In the genomic region with DNA sequence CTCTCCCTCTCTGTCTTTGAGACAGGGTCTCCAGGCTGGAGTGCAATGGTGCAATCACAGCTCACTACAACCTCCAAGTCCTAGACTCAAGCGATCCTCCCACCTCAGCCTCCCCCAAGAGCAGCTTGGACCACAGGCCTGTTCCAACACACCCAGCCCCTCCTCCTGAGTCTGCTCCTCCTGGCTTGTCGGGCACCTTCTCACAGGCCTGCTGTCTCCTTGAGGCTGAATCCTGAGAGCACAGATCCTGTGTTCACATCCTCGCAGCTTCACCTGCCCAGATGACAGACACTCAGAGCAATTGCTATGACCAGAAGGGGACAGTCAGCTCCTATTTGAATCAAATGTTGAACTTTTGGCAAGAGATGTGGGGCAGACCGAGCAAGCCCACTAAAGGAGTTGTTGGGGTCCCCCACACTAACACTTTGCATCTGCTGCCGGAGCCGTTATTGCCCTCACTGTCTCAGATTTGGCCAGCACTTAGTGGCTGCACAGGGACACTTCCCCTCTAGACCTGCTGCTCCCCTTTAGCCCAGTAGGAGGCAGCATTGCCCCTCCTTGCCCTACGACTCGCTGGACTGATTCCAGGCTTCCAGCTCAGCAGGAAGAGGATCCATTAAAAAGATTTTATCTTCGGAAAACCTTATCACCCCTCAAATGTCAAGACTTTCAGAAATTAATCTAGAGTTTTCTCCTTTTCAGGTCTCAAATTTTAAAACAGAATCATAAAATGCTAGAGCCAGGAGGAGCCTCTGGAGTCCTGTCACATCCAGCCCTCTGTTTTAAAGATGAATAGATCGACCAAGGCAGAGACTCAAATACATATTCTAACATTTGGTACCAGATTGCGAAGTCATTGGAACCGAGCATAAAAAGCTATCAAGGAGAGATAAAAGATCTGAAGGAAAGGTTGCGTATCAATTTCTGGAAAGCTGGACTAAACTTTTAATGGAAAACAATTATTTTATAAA, we compare ENCODE assay signal across 8 cellular contexts.
DNase-seq lines count a peak whose midpoint lies in the region; ATAC-seq and TF ChIP-seq lines count a peak whose summit lies in the region.

No MANE protein-coding gene starts in this region.

- H3K9me3 ChIP-seq in CD8-positive, alpha-beta T cell (ENCODE audit: low read length), result no peaks in the 10 kb centered on the region
- H3K9me3 ChIP-seq in IMR-90 (ENCODE audit: control insufficient read depth, insufficient read depth, low read length) (no peaks in the 10 kb centered on the region), vagina (no peaks in the 10 kb centered on the region)

- no peak overlapping the region for H3K9ac ChIP-seq in IMR-90 (ENCODE audit: low read depth, low read length)

- 21% methylated on average over 7 of the region's 13 CpGs; no CpG with 5 or more reads in 1 of the 2 experiments for WGBS in IMR-90 (ENCODE audit: extremely low coverage in 2 of 2, insufficient read length in 1 of 2), 2 experiments

- no peak overlapping the region for H4K5ac ChIP-seq in IMR-90 (ENCODE audit: low read depth, low read length)

- H3K9me3 Mint-ChIP-seq in CD8-positive, alpha-beta T cell, result no peaks in the 10 kb centered on the region
- H3K9me3 Mint-ChIP-seq in activated naive CD4-positive, alpha-beta T cell treated with anti-CD3 and anti-CD28 coated beads for 36 hours, result no peaks in the 10 kb centered on the region

- peak; percentile 38 for ATAC-seq in CD8-positive, alpha-beta T cell
- ATAC-seq in GM19351 (IDR thresholded peaks at IDR 0.05; ENCODE audit: unreplicated experiment), result peak; percentile 97
- ATAC-seq in IMR-90 (ENCODE audit: low read depth), result peak; percentile 95

- no peak overlapping the region for H3K27ac ChIP-seq in CD8-positive, alpha-beta T cell (ENCODE audit: low read depth, low read length)
- H3K27ac ChIP-seq in IMR-90 (ENCODE audit: insufficient read depth, low read length) (no peak overlapping the region), vagina (no peak overlapping the region)

- H3K23ac ChIP-seq in IMR-90 (ENCODE audit: low read depth, low read length), result no peak overlapping the region

- H4K91ac ChIP-seq in IMR-90 (ENCODE audit: insufficient read depth, low read depth, low read length), result peak overlapping the region; percentile 66

- H3K27me3 ChIP-seq in CD8-positive, alpha-beta T cell (ENCODE audit: insufficient read depth, low read length), result no peaks in the 10 kb centered on the region
- H3K27me3 ChIP-seq in IMR-90 (ENCODE audit: control insufficient read depth, insufficient read depth, low read length) (no peaks in the 10 kb centered on the region), vagina (no peaks in the 10 kb centered on the region)

- peak overlapping the region; percentile 55 for H3K4ac ChIP-seq in IMR-90 (ENCODE audit: low read depth, low read length)

- no peak overlapping the region for H3K4me2 ChIP-seq in IMR-90 (ENCODE audit: low read depth, low read length)

- no peaks in the 10 kb centered on the region for H4K20me1 ChIP-seq in IMR-90 (ENCODE audit: insufficient read depth, low read length)

- H2BK120ac ChIP-seq in IMR-90 (ENCODE audit: low read depth, low read length), result peak overlapping the region; percentile 65

- no peak overlapping the region for H3K4me3 Mint-ChIP-seq in CD8-positive, alpha-beta T cell
- H3K4me3 Mint-ChIP-seq in activated naive CD4-positive, alpha-beta T cell treated with anti-CD3 and anti-CD28 coated beads for 36 hours, result no peak overlapping the region

- no peaks in the 10 kb centered on the region for H3K79me1 ChIP-seq in IMR-90 (ENCODE audit: low read depth in 1 of 2, low read length in 2 of 2)

- peak; percentile 23 to 64 (median 42) for DNase-seq in CD8-positive, alpha-beta T cell
- DNase-seq in IMR-90, result peak; percentile 65
- DNase-seq in SHP77 (lab: John Stamatoyannopoulos, UW), result peak; percentile 46 to 51
- peak; percentile 71 for DNase-seq in activated naive CD4-positive, alpha-beta T cell treated with anti-CD3 and anti-CD28 coated beads for 36 hours
- DNase-seq in glomerular visceral epithelial cell (ENCODE audit: extremely low spot score), result peak; percentile 74
- peak in 6 of 10 donors; percentile 53 to 92 (median 74) for DNase-seq in posterior cingulate gyrus
- DNase-seq in vagina (ENCODE audit: extremely low spot score in 2 of 2), result no peak

- in situ Hi-C loops in IMR-90 (cut with MboI; ENCODE audit: low sequenced_read_pairs), result loop anchor here (5.0 to 25.0 kb wide), 3 partner anchors 169 to 1692 kb away; partner anchors contain the start of gene PDGFRA

- no peak overlapping the region for H3K4me3 ChIP-seq in CD8-positive, alpha-beta T cell (ENCODE audit: low read depth, low read length)
- H3K4me3 ChIP-seq in IMR-90 (ENCODE audit: insufficient read depth, low read depth, low read length) (no peak overlapping the region), vagina (no peak overlapping the region)

- no peaks in the 10 kb centered on the region for H3K36me3 Mint-ChIP-seq in CD8-positive, alpha-beta T cell
- no peaks in the 10 kb centered on the region for H3K36me3 Mint-ChIP-seq in activated naive CD4-positive, alpha-beta T cell treated with anti-CD3 and anti-CD28 coated beads for 36 hours (ENCODE audit: low read depth)

- CTCF ChIA-PET in CD8-positive, alpha-beta T cell (lab: Charles Lee), result interaction anchor here (0.6 to 3.0 kb wide), 19 partner anchors 8 to 1689 kb away, joined by 3 to 42 read pairs (median 5); no protein-coding TSS in a partner anchor
- CTCF ChIA-PET in IMR-90 (lab: Yijun Ruan, JAX), result interaction anchor here (0.5 to 2.1 kb wide), 20 partner anchors 10 to 633 kb away, joined by 3 to 16 read pairs (median 4); no protein-coding TSS in a partner anchor
- CTCF ChIA-PET in activated naive CD4-positive, alpha-beta T cell treated with anti-CD3 and anti-CD28 coated beads for 36 hours (lab: Charles Lee), result interaction anchor here (0.6 to 3.5 kb wide), 22 partner anchors 8 to 1689 kb away, joined by 3 to 29 read pairs (median 4); no protein-coding TSS in a partner anchor

- intact Hi-C loops in CD8-positive, alpha-beta T cell (cut with DNase I, micrococcal nuclease), result loop anchor here (2.0 to 5.0 kb wide), 5 partner anchors 122 to 1692 kb away; no protein-coding TSS in a partner anchor
- intact Hi-C loops in IMR-90 (cut with micrococcal nuclease) (loop anchor here (2.0 to 5.0 kb wide), 5 partner anchors 113 to 437 kb away; partner anchors contain the start of genes RASL11B and USP46), posterior cingulate gyrus (cut with DNase I) (loop anchor here (2.0 kb wide), 1 partner anchor 437 kb away; no protein-coding TSS in a partner anchor), vagina (cut with DNase I) (loop anchor here (5.0 kb wide), 1 partner anchor 437 kb away; no protein-coding TSS in a partner anchor)
- intact Hi-C loops in activated naive CD4-positive, alpha-beta T cell treated with anti-CD3 and anti-CD28 coated beads for 36 hours (cut with micrococcal nuclease), result loop anchor here (2.0 to 10.0 kb wide), 4 partner anchors 119 to 1687 kb away; no protein-coding TSS in a partner anchor

- H3K4me1 Mint-ChIP-seq in CD8-positive, alpha-beta T cell (ENCODE audit: low read depth), result no peaks in the 10 kb centered on the region
- no peaks in the 10 kb centered on the region for H3K4me1 Mint-ChIP-seq in activated naive CD4-positive, alpha-beta T cell treated with anti-CD3 and anti-CD28 coated beads for 36 hours (ENCODE audit: low read depth)

- BruUV-seq in IMR-90 (replicated peaks; lab: Mats Ljungman, UMichigan), result no TSS peak

- H3K4me1 ChIP-seq in CD8-positive, alpha-beta T cell (ENCODE audit: insufficient read depth, low read length), result no peaks in the 10 kb centered on the region
- no peaks in the 10 kb centered on the region for H3K4me1 ChIP-seq in IMR-90 (ENCODE audit: control insufficient read depth, insufficient read depth, low read length)
- no peaks in the 10 kb centered on the region for H3K4me1 ChIP-seq in vagina

- H3K27me3 Mint-ChIP-seq in CD8-positive, alpha-beta T cell (ENCODE audit: low read depth), result peaks cover 16% of the 10 kb centered on the region
- H3K27me3 Mint-ChIP-seq in activated naive CD4-positive, alpha-beta T cell treated with anti-CD3 and anti-CD28 coated beads for 36 hours (ENCODE audit: low read depth), result peaks cover 10% of the 10 kb centered on the region

- no peak overlapping the region for H3K27ac Mint-ChIP-seq in CD8-positive, alpha-beta T cell
- H3K27ac Mint-ChIP-seq in activated naive CD4-positive, alpha-beta T cell treated with anti-CD3 and anti-CD28 coated beads for 36 hours, result no peak overlapping the region

- no peaks in the 10 kb centered on the region for H3K9me1 ChIP-seq in IMR-90 (ENCODE audit: insufficient read depth, low read length)

- H2AFZ ChIP-seq in IMR-90 (replicated peaks; ENCODE audit: low read length, poor library complexity), result peak overlapping the region; percentile 24

- no peaks in the 10 kb centered on the region for H3K36me3 ChIP-seq in CD8-positive, alpha-beta T cell (ENCODE audit: insufficient read depth, low read length)
- H3K36me3 ChIP-seq in IMR-90 (ENCODE audit: control insufficient read depth, insufficient read depth, low read length) (no peaks in the 10 kb centered on the region), vagina (no peaks in the 10 kb centered on the region)

- peak overlapping the region; percentile 68 for H2BK15ac ChIP-seq in IMR-90 (ENCODE audit: low read depth, low read length)

- peak; percentile 62 for TF ChIP-seq CTCF in CD8-positive, alpha-beta T cell (IDR thresholded peaks at IDR 0.05)
- TF ChIP-seq CTCF in IMR-90 (conservative IDR thresholded peaks at IDR 0.05; ENCODE audit: low read depth, low read length), result peak; percentile 98
- TF ChIP-seq CTCF in vagina (IDR thresholded peaks at IDR 0.05), result peak; percentile 15 to 78 (median 75)

- peak overlapping the region; percentile 72 for H2BK20ac ChIP-seq in IMR-90 (ENCODE audit: low read depth, low read length)

- dilution Hi-C loops in IMR-90 (cut with HindIII; ENCODE audit: low sequenced_read_pairs, unreplicated experiment), result no loop called here

- H2AK9ac ChIP-seq in IMR-90 (replicated peaks; ENCODE audit: low read depth, low read length, poor library complexity), result peak overlapping the region; percentile 31

- peak overlapping the region; percentile 18; the same call in 1 of the 2 replicates for H2AK5ac ChIP-seq in IMR-90 (ENCODE audit: low read depth, low read length)

- H2BK5ac ChIP-seq in IMR-90 (ENCODE audit: low read depth, low read length, poor library complexity, severe bottlenecking), result no peak overlapping the region

- H3K18ac ChIP-seq in IMR-90 (ENCODE audit: low read depth, low read length), result no peak overlapping the region; the same call in 1 of the 2 replicates

- TF ChIP-seq RAD21 in IMR-90 (IDR thresholded peaks at IDR 0.05; ENCODE audit: low read length), result peak; percentile 99

- TF ChIP-seq POLR2A in IMR-90 (IDR thresholded peaks at IDR 0.05; ENCODE audit: low read depth, low read length) (peak; percentile 53; the same call in 1 of the 2 replicates), vagina (IDR thresholded peaks at IDR 0.05) (no peak)

- H3K56ac ChIP-seq in IMR-90 (ENCODE audit: extremely low read depth, insufficient read depth, low read length), result peak overlapping the region; percentile 40; the same call in 1 of the 2 replicates

- peak overlapping the region in 1 of 2 experiments; percentile 49; a peak in 2 of 4 replicates for H4K8ac ChIP-seq in IMR-90 (ENCODE audit: low read depth in 2 of 2, low read length in 2 of 2)

- POLR2A ChIA-PET in CD8-positive, alpha-beta T cell (lab: Charles Lee), result no interaction called here
- POLR2A ChIA-PET in IMR-90 (lab: Charles Lee; ENCODE audit: unreplicated experiment), result no interaction called here

- H3K14ac ChIP-seq in IMR-90 (replicated peaks; ENCODE audit: low read depth, low read length), result no peak overlapping the region

Comparison
In these comparisons a context has a peak if more than half of its experiments do, and no peak if none do; other contexts are left out.
1. ATAC-seq: peak in every context shown above with its lines; median percentile 97 in GM19351; 95 in IMR-90; 38 in CD8-positive, alpha-beta T cell.
2. DNase-seq: peak in CD8-positive, alpha-beta T cell (7 of 7), IMR-90 (single experiment), SHP77 (2 of 2), activated naive CD4-positive, alpha-beta T cell treated with anti-CD3 and anti-CD28 coated beads for 36 hours (single experiment), glomerular visceral epithelial cell (single experiment) and posterior cingulate gyrus (6 of 10); none in vagina (0 of 2).
3. Peak in every context shown above with its lines, with median percentiles within 50 percentile points of each other: CTCF ChIP-seq.